In the genomic region with DNA sequence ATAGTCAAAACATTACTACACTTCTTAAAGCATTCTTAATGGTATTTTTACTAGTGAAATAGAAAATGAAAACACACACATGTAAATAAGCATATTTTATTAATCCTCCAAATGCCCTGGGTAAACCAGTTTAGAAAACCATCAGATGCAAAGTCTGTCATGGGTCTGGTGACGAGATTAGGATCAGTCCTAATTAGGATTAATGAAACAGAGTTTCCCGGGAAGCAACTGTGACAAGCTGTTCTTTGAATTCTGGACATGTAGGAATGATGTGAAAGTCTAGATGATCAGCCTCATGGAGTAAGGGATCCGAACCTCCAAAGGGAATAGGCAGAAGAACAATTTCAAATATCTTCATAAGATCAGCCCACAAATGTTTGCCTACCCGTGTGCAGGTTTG, we compare ENCODE assay signal across 16 cellular contexts.
DNase-seq lines count a peak whose midpoint lies in the region; ATAC-seq and TF ChIP-seq lines count a peak whose summit lies in the region.
"Had no signal": no experiment of that assay in that cellular context is flagged by ENCODE, and none has a peak within 500 bp of the region (broad histone marks: within the 10 kb centered on the region; RNA-seq: fewer than 3 reads in every experiment).

No MANE protein-coding gene starts in this region.

- ATAC-seq in SK-N-SH treated with all-trans-retinoic acid at 6 μM for 48 hours (no peak), HG03439 (IDR thresholded peaks at IDR 0.05; ENCODE audit: unreplicated experiment) (no peak)
- ATAC-seq: HepG2 had no signal

- peak; percentile 53 for DNase-seq in D341Med (ENCODE audit: low spot score)
- DNase-seq in NCI-H524 (lab: John Stamatoyannopoulos, UW) = peak; percentile 28 to 70
- DNase-seq in NCI-H82 (lab: John Stamatoyannopoulos, UW) = peak; percentile 99
- no peak for DNase-seq in cerebellar cortex (ENCODE audit: low spot score)
- DNase-seq in NCI-H2171 treated with DMSO at 0.1 percent for 48 hours (lab: John Stamatoyannopoulos, UW) = no peak
- DNase-seq in DMS114 treated with DMSO at 0.1 percent for 48 hours (lab: John Stamatoyannopoulos, UW; ENCODE audit: unreplicated experiment) = no peak
- DNase-seq: 8988T; CD4-positive, alpha-beta memory T cell; DMS153; DMS79; GDM1; GOT3; H7 had no signal

TF ChIP-seq in SK-N-SH treated with all-trans-retinoic acid at 6 μM for 48 hours, 23 proteins besides CTCF, POLR2A, EP300 and RAD21:
- TF ChIP-seq ZFP30 (CRISPR knock-in tag; IDR thresholded peaks at IDR 0.05) = no peak
- TF ChIP-seq, protein P1, sequence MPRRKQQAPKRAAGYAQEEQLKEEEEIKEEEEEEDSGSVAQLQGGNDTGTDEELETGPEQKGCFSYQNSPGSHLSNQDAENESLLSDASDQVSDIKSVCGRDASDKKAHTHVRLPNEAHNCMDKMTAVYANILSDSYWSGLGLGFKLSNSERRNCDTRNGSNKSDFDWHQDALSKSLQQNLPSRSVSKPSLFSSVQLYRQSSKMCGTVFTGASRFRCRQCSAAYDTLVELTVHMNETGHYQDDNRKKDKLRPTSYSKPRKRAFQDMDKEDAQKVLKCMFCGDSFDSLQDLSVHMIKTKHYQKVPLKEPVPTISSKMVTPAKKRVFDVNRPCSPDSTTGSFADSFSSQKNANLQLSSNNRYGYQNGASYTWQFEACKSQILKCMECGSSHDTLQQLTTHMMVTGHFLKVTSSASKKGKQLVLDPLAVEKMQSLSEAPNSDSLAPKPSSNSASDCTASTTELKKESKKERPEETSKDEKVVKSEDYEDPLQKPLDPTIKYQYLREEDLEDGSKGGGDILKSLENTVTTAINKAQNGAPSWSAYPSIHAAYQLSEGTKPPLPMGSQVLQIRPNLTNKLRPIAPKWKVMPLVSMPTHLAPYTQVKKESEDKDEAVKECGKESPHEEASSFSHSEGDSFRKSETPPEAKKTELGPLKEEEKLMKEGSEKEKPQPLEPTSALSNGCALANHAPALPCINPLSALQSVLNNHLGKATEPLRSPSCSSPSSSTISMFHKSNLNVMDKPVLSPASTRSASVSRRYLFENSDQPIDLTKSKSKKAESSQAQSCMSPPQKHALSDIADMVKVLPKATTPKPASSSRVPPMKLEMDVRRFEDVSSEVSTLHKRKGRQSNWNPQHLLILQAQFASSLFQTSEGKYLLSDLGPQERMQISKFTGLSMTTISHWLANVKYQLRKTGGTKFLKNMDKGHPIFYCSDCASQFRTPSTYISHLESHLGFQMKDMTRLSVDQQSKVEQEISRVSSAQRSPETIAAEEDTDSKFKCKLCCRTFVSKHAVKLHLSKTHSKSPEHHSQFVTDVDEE (CRISPR knock-in tag; IDR thresholded peaks at IDR 0.05) = 0 out of 2 replicates have a peak, but pooled peaks have one; percentile 12

Comparison
In these comparisons a context has a peak if more than half of its experiments do, and no peak if none do; other contexts are left out.
1. DNase-seq: peak in D341Med (single experiment), NCI-H524 (2 of 2) and NCI-H82 (single experiment); none in cerebellar cortex (single experiment), NCI-H2171 treated with DMSO at 0.1 percent for 48 hours (single experiment) and DMS114 treated with DMSO at 0.1 percent for 48 hours (single experiment).